In genomic region chr16:27256861-27257260, GRCh38 we compare ENCODE assay signal across 16 cellular contexts.
"Had no signal": no experiment of that assay in that cellular context is flagged by ENCODE, and none has a peak within 500 bp of the region (broad histone marks: within the 10 kb centered on the region; RNA-seq: fewer than 3 reads in every experiment).

No MANE protein-coding gene starts in this region.

- H3K4me3 Mint-ChIP-seq: central memory CD8-positive, alpha-beta T cell; natural killer cell treated with Interleukin-12 subunit alpha and Interleukin-12 subunit beta and Interleukin-15 and Interleukin-18, amount 100 ng/mL, for 72 hours had no signal

- H3K27me3 Mint-ChIP-seq: central memory CD8-positive, alpha-beta T cell; natural killer cell treated with Interleukin-12 subunit alpha and Interleukin-12 subunit beta and Interleukin-15 and Interleukin-18, amount 100 ng/mL, for 72 hours had no signal

- ATAC-seq: activated T-cell treated with anti-CD3 and anti-CD28 coated beads, Interleukin-2, amount 50 U/mL, for 4 hours; body of pancreas; esophagus mucosa; left ventricle myocardium superior; natural killer cell treated with Interleukin-12 subunit alpha and Interleukin-12 subunit beta and Interleukin-15 and Interleukin-18, amount 100 ng/mL, for 72 hours; upper lobe of right lung had no signal

- H3K9me3 Mint-ChIP-seq: activated T-cell treated with anti-CD3 and anti-CD28 coated beads, Interleukin-2, amount 50 U/mL, for 4 hours; central memory CD8-positive, alpha-beta T cell; natural killer cell treated with Interleukin-12 subunit alpha and Interleukin-12 subunit beta and Interleukin-15 and Interleukin-18, amount 100 ng/mL, for 72 hours had no signal

- H3K27ac ChIP-seq: body of pancreas, right atrium auricular region had no signal

- H3K9me3 ChIP-seq: body of pancreas, right atrium auricular region, upper lobe of right lung had no signal

- DNase-seq: activated naive CD4-positive, alpha-beta T cell treated with Interleukin-2 at 50 U/mL for 16 hours; activated T-cell treated with anti-CD3 and anti-CD28 coated beads, Interleukin-2, amount 50 U/mL, for 4 hours; amniotic stem cell; body of pancreas; left ventricle myocardium superior; mesenchymal stem cell; stimulated activated CD4-positive, alpha-beta T cell treated with anti-CD3 and anti-CD28 coated beads, Interleukin-15, amount 100 ng/mL, for 24 hours; stimulated activated CD4-positive, alpha-beta T cell treated with anti-CD3 and anti-CD28 coated beads, Interleukin-4, amount 100 ng/mL, for 1 hour; stimulated activated naive CD4-positive, alpha-beta T cell treated with Interleukin-2 at 50 U/mL for 16 hours; upper lobe of right lung had no signal

- H3K4me3 ChIP-seq: body of pancreas, coronary artery, right atrium auricular region, skin epidermis, upper lobe of right lung had no signal

- H3K27me3 ChIP-seq: body of pancreas, right atrium auricular region, upper lobe of right lung had no signal
